Comparison of ENCODE assay signal across 17 cellular contexts in genomic region chr14:55302770-55303472, GRCh38. TPM values are rescaled to one million over a fixed set of nuclear protein-coding genes. Genes with fewer than 3 reads are reported as not detected.
A peak's percentile ranks its signal among the peaks of the same experiment; 100 is the strongest.
DNase-seq lines count a peak whose midpoint lies in the region; ATAC-seq lines count a peak whose summit lies in the region.
"Had no signal": no experiment of that assay in that cellular context is flagged by ENCODE, and none has a peak within 500 bp of the region (broad histone marks: within the 10 kb centered on the region; RNA-seq: fewer than 3 reads in every experiment).

No MANE protein-coding gene starts in this region.

- CTCF ChIA-PET in naive thymus-derived CD4-positive, alpha-beta T cell (lab: Charles Lee): interaction anchor here (0.7 kb wide), 1 partner anchor 8 kb away, joined by 3 read pairs; no protein-coding TSS in a partner anchor

- ATAC-seq in naive thymus-derived CD4-positive, alpha-beta T cell: peak; percentile 26
- no peak for ATAC-seq in left colon

- H3K27me3 Mint-ChIP-seq in naive thymus-derived CD4-positive, alpha-beta T cell: no peaks in the 10 kb centered on the region
- H3K27me3 Mint-ChIP-seq: progenitor cell of endocrine pancreas had no signal

- POLR2A ChIA-PET in naive thymus-derived CD4-positive, alpha-beta T cell (lab: Charles Lee): no interaction called here

- no peaks in the 10 kb centered on the region for H3K9me3 ChIP-seq in naive thymus-derived CD4-positive, alpha-beta T cell (ENCODE audit: control insufficient read depth in 2 of 3, low read length in 3 of 3)
- H3K9me3 ChIP-seq: Caco-2, upper lobe of left lung had no signal

- H3K4me1 Mint-ChIP-seq in naive thymus-derived CD4-positive, alpha-beta T cell: peaks cover 25 to 67% (median 61%) of the 10 kb centered on the region in 7 donors

- no peak overlapping the region for H3K4me3 Mint-ChIP-seq in naive thymus-derived CD4-positive, alpha-beta T cell

- no peak overlapping the region for H3K27ac ChIP-seq in naive thymus-derived CD4-positive, alpha-beta T cell (ENCODE audit: low read depth, low read length)

- no peaks in the 10 kb centered on the region for H3K27me3 ChIP-seq in naive thymus-derived CD4-positive, alpha-beta T cell (ENCODE audit: control insufficient read depth in 2 of 2, insufficient read depth in 2 of 2, low read length in 2 of 2)
- H3K27me3 ChIP-seq: upper lobe of left lung had no signal

- peak overlapping the region in 4 of 9 donors; percentile 39 to 54 (median 45) for H3K27ac Mint-ChIP-seq in naive thymus-derived CD4-positive, alpha-beta T cell
- H3K27ac Mint-ChIP-seq: progenitor cell of endocrine pancreas had no signal

- no peaks in the 10 kb centered on the region for H3K36me3 ChIP-seq in naive thymus-derived CD4-positive, alpha-beta T cell (ENCODE audit: control insufficient read depth in 2 of 3, insufficient read depth in 3 of 3, low read length in 3 of 3)
- H3K36me3 ChIP-seq: upper lobe of left lung had no signal

- peaks cover 1 to 6% of the 10 kb centered on the region in 2 donors for H3K4me1 ChIP-seq in naive thymus-derived CD4-positive, alpha-beta T cell (ENCODE audit: control insufficient read depth in 2 of 2, insufficient read depth in 2 of 2, low read length in 2 of 2)

- H3K9me3 Mint-ChIP-seq in naive thymus-derived CD4-positive, alpha-beta T cell: no peaks in the 10 kb centered on the region

- DNase-seq in NOMO-1 (lab: John Stamatoyannopoulos, UW; ENCODE audit: unreplicated experiment in 2 of 2) (peak; percentile 3 to 40), NOMO-1 treated with dmso at 0.1 percent for 144 hours (lab: John Stamatoyannopoulos, UW; ENCODE audit: unreplicated experiment) (no peak), LHCN-M2 (ENCODE audit: low read depth) (peak; percentile 20), astrocyte of the hippocampus (ENCODE audit: low read depth, low spot score) (peak; percentile 10), GM03348 (ENCODE audit: low spot score) (no peak), AG20443 (ENCODE audit: low spot score) (no peak), left colon (no peak)
- no peak for DNase-seq in naive thymus-derived CD4-positive, alpha-beta T cell
- DNase-seq: ACHN; activated T-cell treated with anti-CD3 and anti-CD28 coated beads, Interleukin-2, amount 50 U/mL, for 48 hours; amygdala; Caco-2; NCI-H1105; NCI-H748 treated with DMSO at 0.1 percent for 48 hours; stimulated activated CD8-positive, alpha-beta memory T cell treated with anti-CD3 and anti-CD28 coated beads, Interleukin-4, amount 100 ng/mL, for 48 hours; upper lobe of left lung had no signal

- peaks cover 0 to 32% (median 17%) of the 10 kb centered on the region in 5 donors for H3K36me3 Mint-ChIP-seq in naive thymus-derived CD4-positive, alpha-beta T cell

- intact Hi-C loops in naive thymus-derived CD4-positive, alpha-beta T cell (cut with micrococcal nuclease): loop anchor here in 1 of 2 donors (5.0 kb wide), 1 partner anchor 34 kb away; no protein-coding TSS in a partner anchor
- intact Hi-C loops in left colon (cut with DNase I, micrococcal nuclease): no loop called here

- H3K4me3 ChIP-seq in naive thymus-derived CD4-positive, alpha-beta T cell (ENCODE audit: low read length): no peak overlapping the region
- H3K4me3 ChIP-seq: upper lobe of left lung had no signal

RNA-seq across cellular contexts. Expression of gene FBXO34, which starts 31.7 kb away (rescaled TPM):
- total RNA-seq in LHCN-M2 (2014; rRNA removed): 13.7 and 14.0 TPM in 2 replicates
- 6.3 TPM for polyA plus RNA-seq in LHCN-M2 (2012)
- 10 to 100 TPM; 22.0 to 27.3 (median 25.8) TPM for total RNA-seq in naive thymus-derived CD4-positive, alpha-beta T cell
- polyA plus RNA-seq in naive thymus-derived CD4-positive, alpha-beta T cell: 10 to 100 TPM; 25.4 to 42.1 TPM
- total RNA-seq in left colon: 10 to 100 TPM; 76.2 to 81.9 TPM

Comparison
In these comparisons a context has a peak if more than half of its experiments do, and no peak if none do; other contexts are left out.
1. DNase-seq: peak in NOMO-1 (2 of 2), LHCN-M2 (single experiment) and astrocyte of the hippocampus (single experiment); none in NOMO-1 treated with dmso at 0.1 percent for 144 hours (single experiment), naive thymus-derived CD4-positive, alpha-beta T cell (0 of 9), GM03348 (single experiment), AG20443 (single experiment) and left colon (0 of 2).